ENCODE assay signal across 11 cellular contexts in genomic region chr14:61644834-61645233, GRCh38. TPM values are rescaled to one million over a fixed set of nuclear protein-coding genes. Genes with fewer than 3 reads are reported as not detected.
DNase-seq lines count a peak whose midpoint lies in the region; ATAC-seq and TF ChIP-seq lines count a peak whose summit lies in the region.
"Had no signal": no experiment of that assay in that cellular context is flagged by ENCODE, and none has a peak within 500 bp of the region (broad histone marks: within the 10 kb centered on the region; RNA-seq: fewer than 3 reads in every experiment).

No MANE protein-coding gene starts in this region.

- no peaks in the 10 kb centered on the region for H3F3A ChIP-seq in SK-N-SH (replicated peaks; ENCODE audit: insufficient read depth)

- H3K36me3 ChIP-seq in SK-N-SH (replicated peaks in 1 of 2; ENCODE audit: control insufficient read depth in 1 of 2, insufficient read depth in 2 of 2, low read length in 1 of 2) = no peaks in the 10 kb centered on the region
- no peaks in the 10 kb centered on the region for H3K36me3 ChIP-seq in CD4-positive, alpha-beta memory T cell (ENCODE audit: insufficient read depth, low read length)
- H3K36me3 ChIP-seq: cardiac muscle cell had no signal

- H4K20me1 ChIP-seq in SK-N-SH (ENCODE audit: insufficient read depth) = no peaks in the 10 kb centered on the region

- 21% methylated on average over 2 of the region's 2 CpGs for WGBS in SK-N-SH (ENCODE audit: low lambda C conversion rate)

- no peak for TF ChIP-seq RAD21 in SK-N-SH (IDR thresholded peaks at IDR 0.05; ENCODE audit: low read length)

- no peak overlapping the region for H3K4me2 ChIP-seq in SK-N-SH

- H3K9me2 ChIP-seq in SK-N-SH = no peaks in the 10 kb centered on the region

- DNase-seq in DMS53 treated with DMSO at 0.1 percent for 48 hours (lab: John Stamatoyannopoulos, UW; ENCODE audit: unreplicated experiment) = peak; percentile 42
- DNase-seq in GM20000 (ENCODE audit: low spot score) = peak; percentile 20
- peak; percentile 62 for DNase-seq in SK-N-SH
- DNase-seq in ACHN = no peak
- DNase-seq in CD4-positive, alpha-beta memory T cell = no peak
- DNase-seq in cortex of kidney (lab: John Stamatoyannopoulos, UW) = no peak
- no peak for DNase-seq in coronary artery (ENCODE audit: low spot score)
- DNase-seq: CD4-positive, alpha-beta T cell; kidney had no signal

- POLR2A ChIA-PET in SK-N-SH (lab: Yijun Ruan, JAX) = no interaction called here
- POLR2A ChIA-PET in CD4-positive, alpha-beta memory T cell (lab: Charles Lee; ENCODE audit: partially characterized antibody) = no interaction called here

- H3K36me3 Mint-ChIP-seq in CD4-positive, alpha-beta memory T cell = no peaks in the 10 kb centered on the region

- H3K4me3 ChIP-seq in SK-N-SH (ENCODE audit: low read depth in 2 of 2, low read length in 1 of 2) (no peak overlapping the region), coronary artery (no peak overlapping the region)
- H3K4me3 ChIP-seq in CD4-positive, alpha-beta memory T cell (ENCODE audit: low read length in 2 of 2) = no peak overlapping the region
- H3K4me3 ChIP-seq: cardiac muscle cell had no signal

- TF ChIP-seq CTCF in GM20000 (IDR thresholded peaks at IDR 0.05; ENCODE audit: extremely low read depth, missing control alignments) (no peak), SK-N-SH (IDR thresholded peaks at IDR 0.05) (no peak), coronary artery (IDR thresholded peaks at IDR 0.05) (no peak)

- H3K4me1 ChIP-seq in SK-N-SH (ENCODE audit: control insufficient read depth in 1 of 2, insufficient read depth in 2 of 2, low read depth in 1 of 2, low read length in 1 of 2) = peaks cover 6 to 27% of the 10 kb centered on the region in 2 experiments; a peak in 2 of 4 replicates
- peaks cover 17% of the 10 kb centered on the region for H3K4me1 ChIP-seq in CD4-positive, alpha-beta memory T cell (ENCODE audit: insufficient read depth, low read length)

- no peak overlapping the region for H3K27ac Mint-ChIP-seq in CD4-positive, alpha-beta memory T cell
- H3K27ac Mint-ChIP-seq: CD4-positive, alpha-beta T cell had no signal

- peaks cover 18 to 23% (median 22%) of the 10 kb centered on the region in 4 donors for H3K4me1 Mint-ChIP-seq in CD4-positive, alpha-beta memory T cell

- peak; percentile 76 for ATAC-seq in HG03442 (IDR thresholded peaks at IDR 0.05; ENCODE audit: unreplicated experiment)

- H3K27me3 Mint-ChIP-seq in CD4-positive, alpha-beta memory T cell = no peaks in the 10 kb centered on the region
- H3K27me3 Mint-ChIP-seq: CD4-positive, alpha-beta T cell had no signal

- no peaks in the 10 kb centered on the region for H3K79me2 ChIP-seq in SK-N-SH (ENCODE audit: insufficient read depth)

- no peak for TF ChIP-seq EP300 in SK-N-SH (IDR thresholded peaks at IDR 0.05; ENCODE audit: borderline replicate concordance in 1 of 2, low read depth in 1 of 2, low read length in 1 of 2)

- no peaks in the 10 kb centered on the region for H3K9me3 ChIP-seq in SK-N-SH
- no peaks in the 10 kb centered on the region for H3K9me3 ChIP-seq in CD4-positive, alpha-beta memory T cell (ENCODE audit: control insufficient read depth in 1 of 2, low read length in 2 of 2)

- H3K27ac ChIP-seq in SK-N-SH (ENCODE audit: low read depth in 2 of 2, low read length in 1 of 2) = peak overlapping the region in 1 of 2 experiments; percentile 62; a peak in 2 of 4 replicates
- no peak overlapping the region for H3K27ac ChIP-seq in CD4-positive, alpha-beta memory T cell (ENCODE audit: low read depth, low read length)
- H3K27ac ChIP-seq in coronary artery = no peak overlapping the region
- H3K27ac ChIP-seq: cardiac muscle cell had no signal

- no peak overlapping the region for H3K4me3 Mint-ChIP-seq in CD4-positive, alpha-beta memory T cell
- H3K4me3 Mint-ChIP-seq: CD4-positive, alpha-beta T cell had no signal

- peaks cover 0 to 2% (median 0%) of the 10 kb centered on the region in 8 donors for H3K9me3 Mint-ChIP-seq in CD4-positive, alpha-beta memory T cell
- H3K9me3 Mint-ChIP-seq: CD4-positive, alpha-beta T cell had no signal

- CTCF ChIA-PET in SK-N-SH (lab: Yijun Ruan, JAX) = no interaction called here
- CTCF ChIA-PET in CD4-positive, alpha-beta memory T cell (lab: Charles Lee; ENCODE audit: partially characterized antibody) = no interaction called here

- no peaks in the 10 kb centered on the region for H3K27me3 ChIP-seq in SK-N-SH (ENCODE audit: insufficient read depth)
- H3K27me3 ChIP-seq in CD4-positive, alpha-beta memory T cell (ENCODE audit: insufficient read depth, low read length) = no peaks in the 10 kb centered on the region
- H3K27me3 ChIP-seq: cardiac muscle cell had no signal

- intact Hi-C loops in CD4-positive, alpha-beta memory T cell (cut with micrococcal nuclease) = loop anchor here (5.0 kb wide), 2 partner anchors 37 to 48 kb away; no protein-coding TSS in a partner anchor

- H2AFZ ChIP-seq in SK-N-SH (ENCODE audit: low read depth) = no peak overlapping the region

- in situ Hi-C loops in ACHN (cut with HindIII; ENCODE audit: low pct_ligation_motif_present, low pct_unique_long_range_greater_than_20kb, low sequenced_read_pairs) = no loop called here

- no peak overlapping the region for H3K9ac ChIP-seq in SK-N-SH

TF ChIP-seq in SK-N-SH, 30 proteins besides CTCF, POLR2A, EP300 and RAD21:
- TF ChIP-seq POLR2AphosphoS5 (IDR thresholded peaks at IDR 0.05; ENCODE audit: low read depth, low read length) (no peak), TCF12 (IDR thresholded peaks at IDR 0.05) (no peak), NFIC (IDR thresholded peaks at IDR 0.05; ENCODE audit: borderline replicate concordance) (no peak), RFX5 (IDR thresholded peaks at IDR 0.05; ENCODE audit: low read length) (no peak), CHD2 (IDR thresholded peaks at IDR 0.05; ENCODE audit: low read length, partially characterized antibody) (no peak)

RNA-seq across cellular contexts. Expression of gene HIF1A, which starts 50.5 kb away (rescaled TPM):
- 18.9 and 20.8 TPM in 2 replicates for polyA plus RNA-seq in SK-N-SH (2012; rRNA removed)
- polyA plus RNA-seq in SK-N-SH (2012; cell fraction: cytosol; rRNA removed) = 27.2 and 37.6 TPM in 2 replicates
- polyA plus RNA-seq in SK-N-SH (2012; cell fraction: nucleus; rRNA removed) = 23.5 and 50.4 TPM in 2 replicates
- 10 to 100 TPM; 84.7 to 87.1 TPM for total RNA-seq in CD4-positive, alpha-beta memory T cell
- polyA plus RNA-seq in CD4-positive, alpha-beta memory T cell = 10 to 100 TPM; 82.5 to 83.7 TPM

Comparison
In these comparisons a context has a peak if more than half of its experiments do, and no peak if none do; other contexts are left out.
1. DNase-seq: peak in DMS53 treated with DMSO at 0.1 percent for 48 hours (single experiment), GM20000 (single experiment) and SK-N-SH (single experiment); none in ACHN (single experiment), CD4-positive, alpha-beta memory T cell (0 of 5), cortex of kidney (single experiment) and coronary artery (single experiment).